15 cellular contexts compared by ENCODE assay signal in genomic region chr22:28983788-28984441, GRCh38.
DNase-seq lines count a peak whose midpoint lies in the region; ATAC-seq, FAIRE-seq and TF ChIP-seq lines count a peak whose summit lies in the region.
"Had no signal": no experiment of that assay in that cellular context is flagged by ENCODE, and none has a peak within 500 bp of the region (broad histone marks: within the 10 kb centered on the region; RNA-seq: fewer than 3 reads in every experiment).

No MANE protein-coding gene starts in this region.

- no peak overlapping the region for H2BK15ac ChIP-seq in neuronal stem cell (ENCODE audit: low read length)

- peaks cover 3% of the 10 kb centered on the region for H3K9me1 ChIP-seq in keratinocyte (ENCODE audit: control insufficient read depth, extremely low read depth, insufficient read depth, low read length)

- dilution Hi-C loops in keratinocyte (cut with MboI; ENCODE audit: extremely low pct_ligation_motif_present, low sequenced_read_pairs): no loop called here

- peaks cover 3% of the 10 kb centered on the region for H4K20me1 ChIP-seq in keratinocyte (ENCODE audit: control insufficient read depth, extremely low read depth, insufficient read depth, low read length)

- H3K27ac Mint-ChIP-seq in brain: peak overlapping the region in 4 of 5 experiments; percentile 4 to 88 (median 78)

- peaks cover 41% of the 10 kb centered on the region for H3K36me3 Mint-ChIP-seq in brain

- no peak overlapping the region for H3K4me3 ChIP-seq in heart left ventricle
- no peak overlapping the region for H3K4me3 ChIP-seq in keratinocyte (ENCODE audit: control insufficient read depth in 2 of 3, extremely low read depth in 1 of 3, insufficient read depth in 2 of 3, low read depth in 1 of 3, low read length in 3 of 3)
- no peak overlapping the region for H3K4me3 ChIP-seq in thyroid gland (replicated peaks in 1 of 3)
- no peak overlapping the region for H3K4me3 ChIP-seq in neuronal stem cell (ENCODE audit: low read length in 2 of 2)

- H3K27me3 ChIP-seq in heart left ventricle: peaks cover 0 to 2% (median 0%) of the 10 kb centered on the region in 9 donors
- H3K27me3 ChIP-seq in keratinocyte (ENCODE audit: control insufficient read depth, extremely low read depth, insufficient read depth, low read length): no peaks in the 10 kb centered on the region
- H3K27me3 ChIP-seq in thyroid gland: no peaks in the 10 kb centered on the region
- no peaks in the 10 kb centered on the region for H3K27me3 ChIP-seq in neuronal stem cell (ENCODE audit: control insufficient read depth in 3 of 3, insufficient read depth in 3 of 3, low read depth in 1 of 3, low read length in 3 of 3)

- no peak overlapping the region for H3K23ac ChIP-seq in neuronal stem cell (ENCODE audit: low read depth, low read length, poor library complexity)

- peaks cover 55% of the 10 kb centered on the region for H3K4me1 Mint-ChIP-seq in brain

- no peak for TF ChIP-seq POLR2A in heart left ventricle (IDR thresholded peaks at IDR 0.05)
- TF ChIP-seq POLR2A in thyroid gland (IDR thresholded peaks at IDR 0.05): no peak

- no peak overlapping the region for H4K8ac ChIP-seq in neuronal stem cell (ENCODE audit: low read depth, low read length)

- TF ChIP-seq CTCF in heart left ventricle (IDR thresholded peaks at IDR 0.05): no peak
- no peak for TF ChIP-seq CTCF in brain (conservative IDR thresholded peaks at IDR 0.05)
- no peak for TF ChIP-seq CTCF in keratinocyte (optimal IDR thresholded peaks at IDR 0.05 in 1 of 3, IDR thresholded peaks at IDR 0.05 in 1 of 3, conservative IDR thresholded peaks at IDR 0.05 in 1 of 3; ENCODE audit: extremely low read depth in 1 of 3, insufficient read depth in 2 of 3, low read length in 3 of 3)
- TF ChIP-seq CTCF in thyroid gland (IDR thresholded peaks at IDR 0.05): no peak

- H2BK12ac ChIP-seq in neuronal stem cell (ENCODE audit: low read length): no peak overlapping the region

- H2BK120ac ChIP-seq in neuronal stem cell (ENCODE audit: low read depth, low read length): no peak overlapping the region

- peaks cover 0 to 8% (median 0%) of the 10 kb centered on the region in 12 donors for H3K9me3 ChIP-seq in heart left ventricle
- H3K9me3 ChIP-seq in keratinocyte (ENCODE audit: control insufficient read depth, low read depth, low read length): no peaks in the 10 kb centered on the region
- no peaks in the 10 kb centered on the region for H3K9me3 ChIP-seq in thyroid gland
- H3K9me3 ChIP-seq in neuronal stem cell (replicated peaks in 1 of 2; ENCODE audit: control insufficient read depth in 2 of 2, insufficient read depth in 1 of 2, low read depth in 1 of 2, low read length in 2 of 2): peaks cover 3 to 13% of the 10 kb centered on the region in 2 donors
- H3K9me3 ChIP-seq: neutrophil had no signal

- DNase-seq in Right ventricle myocardium superior: no peak
- no peak for DNase-seq in heart left ventricle
- DNase-seq in keratinocyte (ENCODE audit: low read depth, low spot score): no peak
- DNase-seq in thyroid gland: peak; percentile 25 to 29
- DNase-seq in neuronal stem cell (ENCODE audit: low spot score): no peak
- DNase-seq in amygdala (lab: John Stamatoyannopoulos, UW): no peak
- DNase-seq in NAMALWA (ENCODE audit: low spot score): no peak
- DNase-seq: activated gamma-delta T cell treated with Interleukin-2 at 50 U/mL for 16 hours, HCEC 1CT, head of caudate nucleus, NCI-H1105 treated with DMSO at 0.1 percent for 48 hours, NCI-H345 had no signal

- no peak overlapping the region for H3K14ac ChIP-seq in neuronal stem cell (ENCODE audit: low read length)

- intact Hi-C loops in Right ventricle myocardium superior (cut with DNase I) (no loop called here), heart left ventricle (cut with DNase I) (no loop called here), thyroid gland (cut with DNase I) (no loop called here)

- H2AK5ac ChIP-seq in neuronal stem cell (ENCODE audit: low read depth, low read length): no peak overlapping the region

- peaks cover 0 to 7% (median 0%) of the 10 kb centered on the region in 12 donors for H3K4me1 ChIP-seq in heart left ventricle
- H3K4me1 ChIP-seq in keratinocyte (ENCODE audit: control insufficient read depth, extremely low read depth, insufficient read depth, low read length): peaks cover 22% of the 10 kb centered on the region
- peaks cover 26 to 59% of the 10 kb centered on the region in 2 donors for H3K4me1 ChIP-seq in thyroid gland
- peaks cover 9 to 16% of the 10 kb centered on the region in 2 donors for H3K4me1 ChIP-seq in neuronal stem cell (ENCODE audit: control insufficient read depth in 2 of 2, insufficient read depth in 1 of 2, low read depth in 1 of 2, low read length in 2 of 2)

- no peak overlapping the region for H3K9ac ChIP-seq in keratinocyte (ENCODE audit: control insufficient read depth, extremely low read depth, insufficient read depth, low read length)
- no peak overlapping the region for H3K9ac ChIP-seq in neuronal stem cell (ENCODE audit: low read depth, low read length, poor library complexity)

- no peak overlapping the region for H3K18ac ChIP-seq in neuronal stem cell (ENCODE audit: low read length)

- H3K4me2 ChIP-seq in keratinocyte (ENCODE audit: control insufficient read depth, extremely low read depth, insufficient read depth, low read depth, low read length): no peak overlapping the region
- no peak overlapping the region for H3K4me2 ChIP-seq in neuronal stem cell (ENCODE audit: insufficient read depth, low read length, poor library complexity, severe bottlenecking)

- peak; percentile 5 for FAIRE-seq in keratinocyte (lab: Jason Lieb, UNC)
- FAIRE-seq: endometrium had no signal

- H4K91ac ChIP-seq in neuronal stem cell (ENCODE audit: low read depth, low read length, poor library complexity): no peak overlapping the region

- H3K79me2 ChIP-seq in keratinocyte (ENCODE audit: control insufficient read depth, insufficient read depth, low read length): peaks cover 2% of the 10 kb centered on the region

- no peak overlapping the region for H3K4me3 Mint-ChIP-seq in brain

- H3K27ac ChIP-seq in heart left ventricle: no peak overlapping the region
- H3K27ac ChIP-seq in keratinocyte (ENCODE audit: control insufficient read depth, insufficient read depth, low read length): no peak overlapping the region
- no peak overlapping the region for H3K27ac ChIP-seq in thyroid gland
- no peak overlapping the region for H3K27ac ChIP-seq in neuronal stem cell (replicated peaks; ENCODE audit: low read length)
- H3K27ac ChIP-seq: neutrophil had no signal

- peaks cover 0 to 12% (median 5%) of the 10 kb centered on the region in 5 experiments for H3K9me3 Mint-ChIP-seq in brain

- WGBS in heart left ventricle, 4 donors: 81 to 89% (median 85%) methylated on average over 4 of the region's 4 CpGs
- 52 to 54% methylated on average over 4 of the region's 4 CpGs for WGBS in thyroid gland, 2 donors
- WGBS in neuronal stem cell (ENCODE audit: extremely low coverage in 2 of 2, insufficient read length in 2 of 2, insufficient replicate concordance in 1 of 2), 2 donors: no CpG with 5 or more reads among the region's 4 CpGs

- H3K36me3 ChIP-seq in heart left ventricle (peaks cover 0 to 13% (median 0%) of the 10 kb centered on the region in 9 donors), keratinocyte (ENCODE audit: control insufficient read depth in 2 of 2, extremely low read depth in 1 of 2, insufficient read depth in 2 of 2, low read length in 2 of 2) (peaks cover 3 to 4% of the 10 kb centered on the region in 2 experiments), thyroid gland (no peaks in the 10 kb centered on the region), neuronal stem cell (replicated peaks in 1 of 2; ENCODE audit: control insufficient read depth in 2 of 2, insufficient read depth in 2 of 2, low read length in 2 of 2) (peaks cover 8 to 39% of the 10 kb centered on the region in 2 donors)
- H3K36me3 ChIP-seq: neutrophil had no signal

- H3K27me3 Mint-ChIP-seq in brain: no peaks in the 10 kb centered on the region

- ATAC-seq in Right ventricle myocardium superior (ENCODE audit: poor library complexity): peak; percentile 49
- ATAC-seq in heart left ventricle: no peak

- H3K4ac ChIP-seq in neuronal stem cell (ENCODE audit: low read length): no peak overlapping the region

- peaks cover 5% of the 10 kb centered on the region for H3K79me1 ChIP-seq in neuronal stem cell (ENCODE audit: low read depth, low read length)

- no peak overlapping the region for H2AFZ ChIP-seq in keratinocyte (ENCODE audit: control insufficient read depth, low read length)
- no peak overlapping the region for H2AFZ ChIP-seq in neuronal stem cell (ENCODE audit: low read length)

- no peak overlapping the region for H2BK5ac ChIP-seq in neuronal stem cell (ENCODE audit: low read length)

Comparison
In these comparisons a context has a peak if more than half of its experiments do, and no peak if none do; other contexts are left out.
1. DNase-seq: peak in thyroid gland (2 of 2); none in Right ventricle myocardium superior (single experiment), heart left ventricle (0 of 5), keratinocyte (single experiment), neuronal stem cell (single experiment), amygdala (0 of 56) and NAMALWA (single experiment).